ENCODE assay signal across 7 cellular contexts in the genomic region with DNA sequence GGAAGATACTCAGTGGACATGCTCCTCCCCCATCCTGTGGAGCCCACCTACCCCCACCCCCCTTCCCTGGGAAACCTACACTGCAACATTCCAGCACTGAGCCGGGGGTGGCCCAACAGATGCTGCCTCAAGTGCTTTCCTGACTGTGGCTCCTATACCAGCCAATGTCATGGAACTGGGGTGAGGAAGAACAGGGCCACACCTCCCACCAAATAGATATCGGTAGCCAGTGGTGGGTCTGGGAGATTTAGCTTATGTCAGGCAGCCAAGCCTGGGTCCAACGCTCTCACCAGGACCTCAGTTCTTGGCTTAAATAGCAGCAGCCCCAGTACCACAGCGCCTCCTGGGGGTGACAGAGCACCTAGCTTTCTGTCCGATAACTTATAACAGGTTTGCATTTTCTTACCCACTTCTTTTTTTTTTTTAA. TPM values are rescaled to one million over a fixed set of nuclear protein-coding genes. Genes with fewer than 3 reads are reported as not detected.
DNase-seq lines count a peak whose midpoint lies in the region; ATAC-seq and TF ChIP-seq lines count a peak whose summit lies in the region.

No MANE protein-coding gene starts in this region.

- no peak overlapping the region for H3K9ac ChIP-seq in GM23248

- in situ Hi-C loops in GM23248 (cut with MboI) = loop anchor here (10.0 kb wide), 2 partner anchors 163 to 323 kb away; no protein-coding TSS in a partner anchor

- no peak overlapping the region for H2AFZ ChIP-seq in GM23248

- H3K27me3 ChIP-seq in GM23248 (replicated peaks; ENCODE audit: insufficient read depth) (no peaks in the 10 kb centered on the region), right atrium auricular region (no peaks in the 10 kb centered on the region)

- no peaks in the 10 kb centered on the region for H4K20me1 ChIP-seq in GM23248 (ENCODE audit: insufficient read depth)

- H3K4me1 ChIP-seq in GM23248 (ENCODE audit: insufficient read depth) (peaks cover 15% of the 10 kb centered on the region; the same call in 1 of the 2 replicates), right atrium auricular region (no peaks in the 10 kb centered on the region)

- H3F3A ChIP-seq in GM23248 (ENCODE audit: insufficient read depth) = peaks cover 18% of the 10 kb centered on the region; the same call in 1 of the 2 replicates

- H3K27ac ChIP-seq in GM23248 (no peak overlapping the region), right atrium auricular region (no peak overlapping the region)

- H3K4me2 ChIP-seq in GM23248 (ENCODE audit: unreplicated experiment) = no peak overlapping the region

- H3K4me3 ChIP-seq in GM23248 = no peak overlapping the region
- no peak overlapping the region for H3K4me3 ChIP-seq in right atrium auricular region

- intact Hi-C loops in sciatic nerve (cut with DNase I) = loop anchor here (10.0 kb wide), 1 partner anchor 173 kb away; no protein-coding TSS in a partner anchor

- ATAC-seq in sciatic nerve = peak; percentile 68

- TF ChIP-seq CTCF in right atrium auricular region (IDR thresholded peaks at IDR 0.05) = peak; percentile 73 to 85

- H3K9me3 ChIP-seq in GM23248 (ENCODE audit: low read depth) (no peaks in the 10 kb centered on the region), right atrium auricular region (no peaks in the 10 kb centered on the region)

- 42 to 51% methylated on average over 5 of the region's 5 CpGs for WGBS in GM23248 (ENCODE audit: low coverage in 1 of 2, low lambda C conversion rate in 2 of 2, missing lambda C conversion rate in 2 of 2), 2 experiments

- H3K79me2 ChIP-seq in GM23248 (ENCODE audit: insufficient read depth) = no peaks in the 10 kb centered on the region

- no peaks in the 10 kb centered on the region for H3K9me2 ChIP-seq in GM23248 (ENCODE audit: insufficient read depth)

- no peaks in the 10 kb centered on the region for H3K36me3 ChIP-seq in GM23248 (ENCODE audit: low read depth)
- H3K36me3 ChIP-seq in right atrium auricular region = no peaks in the 10 kb centered on the region

- DNase-seq in GM23248 (peak; percentile 75), RPMI7951 (ENCODE audit: low read depth) (peak; percentile 47), right atrium auricular region (ENCODE audit: low spot score) (peak; percentile 72), sciatic nerve (ENCODE audit: low spot score) (peak; percentile 84), NCI-H1092 (lab: John Stamatoyannopoulos, UW) (no peak), DMS79 treated with DMSO at 0.1 percent for 48 hours (lab: John Stamatoyannopoulos, UW) (no peak)
- peak; percentile 46 for DNase-seq in activated naive CD4-positive, alpha-beta T cell treated with anti-CD3 and anti-CD28 coated beads, Interleukin-2, amount 50 U/mL, for 16 hours

RNA-seq across cellular contexts. Expression of a gene that starts 30.3 kb away (rescaled TPM):
- 4.3 and 4.6 TPM in 2 replicates for total RNA-seq in GM23248 (2014; rRNA removed; shearing (Covaris generic))
- polyA plus RNA-seq in GM23248 (2016; fragmentation: Nextera tagmentation; extraction: Ambion mirVana) = 1.5 TPM in 2 replicates
- total RNA-seq in RPMI7951 (2014; rRNA removed; shearing (Covaris generic)) = 13.5 and 16.9 TPM in 2 replicates
- total RNA-seq in right atrium auricular region (under 1 TPM; 0.24 to 0.74 TPM), sciatic nerve (0.58 TPM)

Comparison
In these comparisons a context has a peak if more than half of its experiments do, and no peak if none do; other contexts are left out.
1. DNase-seq: peak in GM23248 (single experiment), RPMI7951 (single experiment), activated naive CD4-positive, alpha-beta T cell treated with anti-CD3 and anti-CD28 coated beads, Interleukin-2, amount 50 U/mL, for 16 hours (single experiment), right atrium auricular region (single experiment) and sciatic nerve (single experiment); none in NCI-H1092 (single experiment) and DMS79 treated with DMSO at 0.1 percent for 48 hours (single experiment).